29 cellular contexts compared by ENCODE assay signal in the genomic region with DNA sequence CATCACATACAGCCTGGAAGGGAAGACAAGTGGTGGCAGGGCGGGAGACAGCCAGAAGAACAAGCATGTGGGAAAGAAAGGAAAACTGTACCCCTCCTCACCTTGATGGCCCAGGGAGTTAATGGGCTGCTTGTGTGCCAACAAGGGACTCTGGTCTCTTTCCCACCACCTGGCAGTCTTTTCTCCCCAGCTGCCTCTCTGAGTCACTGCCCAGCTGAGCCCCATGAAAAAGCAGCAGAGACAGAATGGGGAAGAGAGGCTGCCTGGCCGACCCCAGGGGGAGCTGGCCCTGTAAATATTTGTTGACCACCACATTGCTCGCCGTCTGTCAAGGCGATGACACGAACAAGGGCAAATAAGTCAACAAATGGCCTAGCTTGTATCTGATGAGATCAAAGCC.
A peak's percentile ranks its signal among the peaks of the same experiment; 100 is the strongest.
DNase-seq lines count a peak whose midpoint lies in the region; ATAC-seq and TF ChIP-seq lines count a peak whose summit lies in the region.
"Had no signal": no experiment of that assay in that cellular context is flagged by ENCODE, and none has a peak within 500 bp of the region (broad histone marks: within the 10 kb centered on the region; RNA-seq: fewer than 3 reads in every experiment).

No MANE protein-coding gene starts in this region.

- H4K91ac ChIP-seq in trophoblast cell (ENCODE audit: low read depth, low read length) = peak overlapping the region; percentile 22

- H3K23ac ChIP-seq in trophoblast cell (ENCODE audit: low read length) = no peak overlapping the region

- intact Hi-C loops in activated CD4-positive, alpha-beta T cell treated with anti-CD3 and anti-CD28 coated beads, Interleukin-2, amount 10 ng/mL, durations not matched to agents 24 days and 14 days (cut with micrococcal nuclease) = no loop called here
- intact Hi-C loops in activated CD4-positive, alpha-beta T cell treated with anti-CD3 and anti-CD28 coated beads for 36 hours (cut with DNase I, micrococcal nuclease) = no loop called here

- no peak for ATAC-seq in activated CD4-positive, alpha-beta T cell treated with anti-CD3 and anti-CD28 coated beads for 36 hours
- ATAC-seq: activated T-cell treated with anti-CD3 and anti-CD28 coated beads, Interleukin-2, amount 50 U/mL, for 4 hours; HepG2; Panc1; right lobe of liver had no signal

- peak overlapping the region; percentile 48 for H3K14ac ChIP-seq in trophoblast cell (ENCODE audit: low read length)

- H3K4ac ChIP-seq in trophoblast cell (ENCODE audit: low read depth, low read length) = no peak overlapping the region

- no peak overlapping the region for H2BK5ac ChIP-seq in trophoblast cell (ENCODE audit: low read depth, low read length, poor library complexity)

- H3K27ac Mint-ChIP-seq in brain = peak overlapping the region in 4 of 5 experiments; percentile 55 to 87 (median 70)
- no peak overlapping the region for H3K27ac Mint-ChIP-seq in activated CD4-positive, alpha-beta T cell treated with anti-CD3 and anti-CD28 coated beads, Interleukin-2, amount 10 ng/mL, durations not matched to agents 24 days and 14 days
- no peak overlapping the region for H3K27ac Mint-ChIP-seq in activated CD4-positive, alpha-beta T cell treated with anti-CD3 and anti-CD28 coated beads for 36 hours
- H3K27ac Mint-ChIP-seq: naive B cell had no signal

- POLR2A ChIA-PET in activated CD4-positive, alpha-beta T cell treated with anti-CD3 and anti-CD28 coated beads for 36 hours (lab: Charles Lee) = no interaction called here

- H3K36me3 Mint-ChIP-seq in brain = no peaks in the 10 kb centered on the region
- no peaks in the 10 kb centered on the region for H3K36me3 Mint-ChIP-seq in activated CD4-positive, alpha-beta T cell treated with anti-CD3 and anti-CD28 coated beads, Interleukin-2, amount 10 ng/mL, durations not matched to agents 24 days and 14 days (ENCODE audit: low read depth)
- H3K36me3 Mint-ChIP-seq in activated CD4-positive, alpha-beta T cell treated with anti-CD3 and anti-CD28 coated beads for 36 hours (ENCODE audit: low read depth) = no peaks in the 10 kb centered on the region
- H3K36me3 Mint-ChIP-seq: naive B cell had no signal

- H2AFZ ChIP-seq in trophoblast cell (ENCODE audit: insufficient read depth, low read length, poor library complexity) = no peak overlapping the region
- H2AFZ ChIP-seq: parathyroid adenoma had no signal

- H3K4me3 Mint-ChIP-seq in brain = peak overlapping the region in 1 of 5 experiments; percentile 34
- no peak overlapping the region for H3K4me3 Mint-ChIP-seq in activated CD4-positive, alpha-beta T cell treated with anti-CD3 and anti-CD28 coated beads, Interleukin-2, amount 10 ng/mL, durations not matched to agents 24 days and 14 days
- no peak overlapping the region for H3K4me3 Mint-ChIP-seq in activated CD4-positive, alpha-beta T cell treated with anti-CD3 and anti-CD28 coated beads for 36 hours
- H3K4me3 Mint-ChIP-seq: activated T-cell treated with anti-CD3 and anti-CD28 coated beads, Interleukin-2, amount 50 U/mL, for 4 hours; naive B cell had no signal

- peaks cover 35% of the 10 kb centered on the region for H3K4me1 Mint-ChIP-seq in brain
- no peaks in the 10 kb centered on the region for H3K4me1 Mint-ChIP-seq in activated CD4-positive, alpha-beta T cell treated with anti-CD3 and anti-CD28 coated beads, Interleukin-2, amount 10 ng/mL, durations not matched to agents 24 days and 14 days
- H3K4me1 Mint-ChIP-seq in activated CD4-positive, alpha-beta T cell treated with anti-CD3 and anti-CD28 coated beads for 36 hours = no peaks in the 10 kb centered on the region
- H3K4me1 Mint-ChIP-seq: naive B cell had no signal

- CTCF ChIA-PET in activated CD4-positive, alpha-beta T cell treated with anti-CD3 and anti-CD28 coated beads for 36 hours (lab: Charles Lee) = interaction anchor here (0.7 kb wide), 1 partner anchor 383 kb away, joined by 3 read pairs; no protein-coding TSS in a partner anchor

- peaks cover 2% of the 10 kb centered on the region for H3K79me2 ChIP-seq in trophoblast cell (ENCODE audit: control insufficient read depth, insufficient read depth, low read length, poor library complexity)
- H3K79me2 ChIP-seq: parathyroid adenoma had no signal

- H4K12ac ChIP-seq in trophoblast cell (ENCODE audit: low read depth, low read length) = no peak overlapping the region

- peaks cover 0 to 7% (median 2%) of the 10 kb centered on the region in 5 experiments for H3K9me3 Mint-ChIP-seq in brain
- H3K9me3 Mint-ChIP-seq in activated CD4-positive, alpha-beta T cell treated with anti-CD3 and anti-CD28 coated beads, Interleukin-2, amount 10 ng/mL, durations not matched to agents 24 days and 14 days = no peaks in the 10 kb centered on the region
- H3K9me3 Mint-ChIP-seq in activated CD4-positive, alpha-beta T cell treated with anti-CD3 and anti-CD28 coated beads for 36 hours (ENCODE audit: low read depth) = no peaks in the 10 kb centered on the region
- H3K9me3 Mint-ChIP-seq: activated T-cell treated with anti-CD3 and anti-CD28 coated beads, Interleukin-2, amount 50 U/mL, for 4 hours had no signal

- peak overlapping the region; percentile 54 for H2BK12ac ChIP-seq in trophoblast cell (ENCODE audit: low read length)

- no peaks in the 10 kb centered on the region for H3K9me3 ChIP-seq in trophoblast cell (ENCODE audit: insufficient read depth, low read depth, low read length)
- H3K9me3 ChIP-seq: right lobe of liver, uterus had no signal

- peaks cover 5% of the 10 kb centered on the region for H3K79me1 ChIP-seq in trophoblast cell (ENCODE audit: low read length)

- DNase-seq in DMS53 (lab: John Stamatoyannopoulos, UW) (peak; percentile 31), DMS53 treated with DMSO at 0.1 percent for 48 hours (lab: John Stamatoyannopoulos, UW; ENCODE audit: unreplicated experiment) (no peak), NCI-H69 (lab: John Stamatoyannopoulos, UW) (peak; percentile 98), trophoblast cell (no peak), globus pallidus (ENCODE audit: low spot score) (no peak)
- DNase-seq in activated CD4-positive, alpha-beta T cell treated with anti-CD3 and anti-CD28 coated beads, Interleukin-2, amount 10 ng/mL, durations not matched to agents 24 days and 14 days = no peak
- no peak for DNase-seq in activated CD4-positive, alpha-beta T cell treated with anti-CD3 and anti-CD28 coated beads for 36 hours
- DNase-seq: activated naive CD4-positive, alpha-beta T cell treated with Interleukin-2 at 50 U/mL for 16 hours; activated T-cell treated with anti-CD3 and anti-CD28 coated beads, Interleukin-2, amount 50 U/mL, for 4 hours; AML-193; amniotic stem cell; central memory CD4-positive, alpha-beta T cell; dorsolateral prefrontal cortex; EL; foreskin fibroblast; HCEC 1CT; hypothalamus; kidney; naive B cell; NCI-H2029; right lobe of liver; T1000; uterus had no signal

- peak overlapping the region; percentile 77 for H2BK120ac ChIP-seq in trophoblast cell (ENCODE audit: insufficient read depth, low read length, poor library complexity)

- no peak for TF ChIP-seq CTCF in brain (conservative IDR thresholded peaks at IDR 0.05)

- no peak overlapping the region for H4K8ac ChIP-seq in trophoblast cell (ENCODE audit: low read depth, low read length)

- H3K9ac ChIP-seq in trophoblast cell (ENCODE audit: low read length) = no peak overlapping the region
- H3K9ac ChIP-seq: parathyroid adenoma had no signal

- H3K27ac ChIP-seq in trophoblast cell (ENCODE audit: low read depth, low read length) = no peak overlapping the region
- H3K27ac ChIP-seq: 22Rv1, dorsolateral prefrontal cortex, epithelial cell of prostate, parathyroid adenoma, right lobe of liver, uterus had no signal

- H3K4me2 ChIP-seq in trophoblast cell (ENCODE audit: low read length) = no peak overlapping the region

- WGBS in trophoblast cell (ENCODE audit: extremely low coverage, insufficient coverage, insufficient read length) = no CpG with 5 or more reads among the region's 6 CpGs

- no peaks in the 10 kb centered on the region for H3K27me3 ChIP-seq in trophoblast cell (ENCODE audit: insufficient read depth, low read length)
- H3K27me3 ChIP-seq: dorsolateral prefrontal cortex, right lobe of liver, uterus had no signal

- no peak overlapping the region for H3K4me3 ChIP-seq in trophoblast cell (ENCODE audit: low read depth, low read length)
- H3K4me3 ChIP-seq: dorsolateral prefrontal cortex, right lobe of liver, uterus had no signal

- H3K27me3 Mint-ChIP-seq in brain = peaks cover 4% of the 10 kb centered on the region
- H3K27me3 Mint-ChIP-seq in activated CD4-positive, alpha-beta T cell treated with anti-CD3 and anti-CD28 coated beads, Interleukin-2, amount 10 ng/mL, durations not matched to agents 24 days and 14 days = peaks cover 10% of the 10 kb centered on the region
- peaks cover 16% of the 10 kb centered on the region for H3K27me3 Mint-ChIP-seq in activated CD4-positive, alpha-beta T cell treated with anti-CD3 and anti-CD28 coated beads for 36 hours

- no peak overlapping the region for H3K18ac ChIP-seq in trophoblast cell (ENCODE audit: low read length)

- H2AK5ac ChIP-seq in trophoblast cell (ENCODE audit: low read length) = peak overlapping the region; percentile 79

- peaks cover 0 to 3% of the 10 kb centered on the region in 2 experiments for H3K4me1 ChIP-seq in trophoblast cell (ENCODE audit: control insufficient read depth in 1 of 2, insufficient read depth in 2 of 2, low read length in 2 of 2)
- H3K4me1 ChIP-seq: parathyroid adenoma, right lobe of liver, uterus had no signal

- no peaks in the 10 kb centered on the region for H3K36me3 ChIP-seq in trophoblast cell (ENCODE audit: control insufficient read depth in 1 of 2, insufficient read depth in 2 of 2, low read length in 2 of 2)
- H3K36me3 ChIP-seq: right lobe of liver, uterus had no signal

Comparison
In these comparisons a context has a peak if more than half of its experiments do, and no peak if none do; other contexts are left out.
1. DNase-seq: peak in DMS53 (single experiment) and NCI-H69 (single experiment); none in DMS53 treated with DMSO at 0.1 percent for 48 hours (single experiment), trophoblast cell (0 of 2), activated CD4-positive, alpha-beta T cell treated with anti-CD3 and anti-CD28 coated beads, Interleukin-2, amount 10 ng/mL, durations not matched to agents 24 days and 14 days (single experiment), globus pallidus (single experiment) and activated CD4-positive, alpha-beta T cell treated with anti-CD3 and anti-CD28 coated beads for 36 hours (single experiment).
2. H3K27ac Mint-ChIP-seq: peak in brain (4 of 5); none in activated CD4-positive, alpha-beta T cell treated with anti-CD3 and anti-CD28 coated beads, Interleukin-2, amount 10 ng/mL, durations not matched to agents 24 days and 14 days (single experiment) and activated CD4-positive, alpha-beta T cell treated with anti-CD3 and anti-CD28 coated beads for 36 hours (single experiment).